Comparison of ENCODE assay signal across 17 cellular contexts in genomic region chr19:18574691-18575291, GRCh38. TPM values are rescaled to one million over a fixed set of nuclear protein-coding genes. Genes with fewer than 3 reads are reported as not detected.
DNase-seq lines count a peak whose midpoint lies in the region; ATAC-seq and TF ChIP-seq lines count a peak whose summit lies in the region.
"Had no signal": no experiment of that assay in that cellular context is flagged by ENCODE, and none has a peak within 500 bp of the region (broad histone marks: within the 10 kb centered on the region; RNA-seq: fewer than 3 reads in every experiment).

No MANE protein-coding gene starts in this region.

- DNase-seq in activated T-cell treated with anti-CD3 and anti-CD28 coated beads, Interleukin-2, amount 50 U/mL, for 24 hours: no peak
- no peak for DNase-seq in activated T-cell treated with anti-CD3 and anti-CD28 coated beads, Interleukin-2, amount 50 U/mL, for 48 hours
- DNase-seq in activated T-helper 2 cell treated with anti-CD3 and anti-CD28 coated beads, Interferon-gamma antibody, Interleukin-2, Interleukin-4, amounts not matched to agents 10 μg/mL and 5 μg/mL and 100 μg/mL, durations not matched to agents 14 hours and 24 hours and 36 hours (ENCODE audit: low spot score): no peak
- no peak for DNase-seq in neural progenitor cell (ENCODE audit: low spot score)
- DNase-seq in PC-9: no peak
- DNase-seq: anterior cingulate cortex, HCEC 1CT, MV-4-11, NCI-H1930, NCI-H446 treated with DMSO at 0.1 percent for 48 hours, occipital lobe had no signal

- H3K36me3 ChIP-seq in neural progenitor cell (no peaks in the 10 kb centered on the region), PC-9 (ENCODE audit: low read depth) (peaks cover 29% of the 10 kb centered on the region)

- no peak for ATAC-seq in GM21723 (IDR thresholded peaks at IDR 0.05; ENCODE audit: unreplicated experiment)
- ATAC-seq: esophagus mucosa; left lobe of liver; stimulated activated memory B cell treated with anti-CD40 and anti-IgM and Interleukin-4, amounts not matched to agents 10 μg/mL and 1 μg/mL and 100 μg/mL, for 72 hours had no signal

- H3K9me3 Mint-ChIP-seq in activated T-cell treated with anti-CD3 and anti-CD28 coated beads, Interleukin-2, amount 50 U/mL, for 24 hours: no peaks in the 10 kb centered on the region
- H3K9me3 Mint-ChIP-seq in activated T-helper 2 cell treated with anti-CD3 and anti-CD28 coated beads, Interferon-gamma antibody, Interleukin-2, Interleukin-4, amounts not matched to agents 10 μg/mL and 5 μg/mL and 100 μg/mL, durations not matched to agents 14 hours and 24 hours and 36 hours: no peaks in the 10 kb centered on the region
- H3K9me3 Mint-ChIP-seq in neural progenitor cell: no peaks in the 10 kb centered on the region
- H3K9me3 Mint-ChIP-seq: stimulated activated memory B cell treated with anti-CD40 and anti-IgM and Interleukin-4, amounts not matched to agents 10 μg/mL and 1 μg/mL and 100 μg/mL, for 72 hours had no signal

- H3K4me3 ChIP-seq in neural progenitor cell (no peak overlapping the region), PC-9 (no peak overlapping the region)
- H3K4me3 ChIP-seq: tibial nerve had no signal

- H3K27me3 Mint-ChIP-seq in activated T-cell treated with anti-CD3 and anti-CD28 coated beads, Interleukin-2, amount 50 U/mL, for 24 hours: no peaks in the 10 kb centered on the region
- H3K27me3 Mint-ChIP-seq in activated T-helper 2 cell treated with anti-CD3 and anti-CD28 coated beads, Interferon-gamma antibody, Interleukin-2, Interleukin-4, amounts not matched to agents 10 μg/mL and 5 μg/mL and 100 μg/mL, durations not matched to agents 14 hours and 24 hours and 36 hours (ENCODE audit: low read depth): no peaks in the 10 kb centered on the region
- H3K27me3 Mint-ChIP-seq in neural progenitor cell (ENCODE audit: insufficient read depth, low read depth): peaks cover 8% of the 10 kb centered on the region
- H3K27me3 Mint-ChIP-seq: stimulated activated memory B cell treated with anti-CD40 and anti-IgM and Interleukin-4, amounts not matched to agents 10 μg/mL and 1 μg/mL and 100 μg/mL, for 72 hours had no signal

- CTCF ChIA-PET in PC-9 (lab: Charles Lee): no interaction called here

- H4K20me1 ChIP-seq in neural progenitor cell (ENCODE audit: low read depth) (peaks cover 29% of the 10 kb centered on the region), PC-9 (ENCODE audit: insufficient read depth) (peaks cover 41% of the 10 kb centered on the region)

- peak overlapping the region; percentile 97 for H3K27ac Mint-ChIP-seq in activated T-cell treated with anti-CD3 and anti-CD28 coated beads, Interleukin-2, amount 50 U/mL, for 24 hours
- H3K27ac Mint-ChIP-seq in activated T-helper 2 cell treated with anti-CD3 and anti-CD28 coated beads, Interferon-gamma antibody, Interleukin-2, Interleukin-4, amounts not matched to agents 10 μg/mL and 5 μg/mL and 100 μg/mL, durations not matched to agents 14 hours and 24 hours and 36 hours: no peak overlapping the region
- H3K27ac Mint-ChIP-seq in neural progenitor cell: no peak overlapping the region
- H3K27ac Mint-ChIP-seq: stimulated activated memory B cell treated with anti-CD40 and anti-IgM and Interleukin-4, amounts not matched to agents 10 μg/mL and 1 μg/mL and 100 μg/mL, for 72 hours had no signal

- H3K4me1 Mint-ChIP-seq in activated T-cell treated with anti-CD3 and anti-CD28 coated beads, Interleukin-2, amount 50 U/mL, for 24 hours (ENCODE audit: low read depth): peaks cover 42% of the 10 kb centered on the region
- peaks cover 19% of the 10 kb centered on the region for H3K4me1 Mint-ChIP-seq in activated T-helper 2 cell treated with anti-CD3 and anti-CD28 coated beads, Interferon-gamma antibody, Interleukin-2, Interleukin-4, amounts not matched to agents 10 μg/mL and 5 μg/mL and 100 μg/mL, durations not matched to agents 14 hours and 24 hours and 36 hours (ENCODE audit: low read depth)
- peaks cover 13% of the 10 kb centered on the region for H3K4me1 Mint-ChIP-seq in neural progenitor cell

- no peaks in the 10 kb centered on the region for H3K9me2 ChIP-seq in PC-9 (ENCODE audit: insufficient read depth)

- intact Hi-C loops in activated T-helper 2 cell treated with anti-CD3 and anti-CD28 coated beads, Interferon-gamma antibody, Interleukin-2, Interleukin-4, amounts not matched to agents 10 μg/mL and 5 μg/mL and 100 μg/mL, durations not matched to agents 14 hours and 24 hours and 36 hours (cut with micrococcal nuclease): loop anchor here (5.0 kb wide), 1 partner anchor 97 kb away; no protein-coding TSS in a partner anchor
- intact Hi-C loops in PC-9 (cut with micrococcal nuclease; ENCODE audit: unreplicated experiment): loop anchor here (10.0 kb wide), 1 partner anchor 340 kb away; the partner anchor contains the start of genes COPE and DDX49

- H3K27ac ChIP-seq in neural progenitor cell (no peak overlapping the region), PC-9 (no peak overlapping the region)
- H3K27ac ChIP-seq: tibial nerve had no signal

- H3K9me3 ChIP-seq in neural progenitor cell (ENCODE audit: low read depth) (no peaks in the 10 kb centered on the region), PC-9 (ENCODE audit: insufficient read depth, low read depth) (no peaks in the 10 kb centered on the region)
- H3K9me3 ChIP-seq: tibial nerve had no signal

- BruUV-seq in PC-9 (replicated peaks; lab: Mats Ljungman, UMichigan): no TSS peak

- H3K4me2 ChIP-seq in neural progenitor cell: no peak overlapping the region
- no peak overlapping the region for H3K4me2 ChIP-seq in PC-9

- no peaks in the 10 kb centered on the region for H3K27me3 ChIP-seq in neural progenitor cell
- H3K27me3 ChIP-seq in PC-9 (ENCODE audit: insufficient read depth, low read depth): no peaks in the 10 kb centered on the region
- H3K27me3 ChIP-seq: tibial nerve had no signal

- H3K79me2 ChIP-seq in neural progenitor cell (ENCODE audit: low read depth) (peaks cover 27% of the 10 kb centered on the region), PC-9 (ENCODE audit: low read depth) (peaks cover 36% of the 10 kb centered on the region)

- H3K4me3 Mint-ChIP-seq in activated T-cell treated with anti-CD3 and anti-CD28 coated beads, Interleukin-2, amount 50 U/mL, for 24 hours: peak overlapping the region; percentile 94
- peak overlapping the region; percentile 14 for H3K4me3 Mint-ChIP-seq in activated T-helper 2 cell treated with anti-CD3 and anti-CD28 coated beads, Interferon-gamma antibody, Interleukin-2, Interleukin-4, amounts not matched to agents 10 μg/mL and 5 μg/mL and 100 μg/mL, durations not matched to agents 14 hours and 24 hours and 36 hours (ENCODE audit: low read depth)
- H3K4me3 Mint-ChIP-seq in neural progenitor cell: peak overlapping the region; percentile 62
- H3K4me3 Mint-ChIP-seq: stimulated activated memory B cell treated with anti-CD40 and anti-IgM and Interleukin-4, amounts not matched to agents 10 μg/mL and 1 μg/mL and 100 μg/mL, for 72 hours had no signal

- POLR2A ChIA-PET in PC-9 (lab: Charles Lee; ENCODE audit: unreplicated experiment): no interaction called here

- peaks cover 80% of the 10 kb centered on the region for H3K36me3 Mint-ChIP-seq in activated T-cell treated with anti-CD3 and anti-CD28 coated beads, Interleukin-2, amount 50 U/mL, for 24 hours (ENCODE audit: low read depth)
- peaks cover 72% of the 10 kb centered on the region for H3K36me3 Mint-ChIP-seq in activated T-helper 2 cell treated with anti-CD3 and anti-CD28 coated beads, Interferon-gamma antibody, Interleukin-2, Interleukin-4, amounts not matched to agents 10 μg/mL and 5 μg/mL and 100 μg/mL, durations not matched to agents 14 hours and 24 hours and 36 hours (ENCODE audit: low read depth)
- peaks cover 12% of the 10 kb centered on the region for H3K36me3 Mint-ChIP-seq in neural progenitor cell

- H3K9ac ChIP-seq in neural progenitor cell: no peak overlapping the region

- no peak for TF ChIP-seq CTCF in neural progenitor cell (IDR thresholded peaks at IDR 0.05)
- TF ChIP-seq CTCF in PC-9 (conservative IDR thresholded peaks at IDR 0.05): no peak

- H2AFZ ChIP-seq in neural progenitor cell (replicated peaks): no peak overlapping the region
- H2AFZ ChIP-seq in PC-9: no peak overlapping the region

- H3F3A ChIP-seq in neural progenitor cell (ENCODE audit: low read depth) (peaks cover 40% of the 10 kb centered on the region), PC-9 (ENCODE audit: insufficient read depth, low read depth) (peaks cover 90% of the 10 kb centered on the region)

- peaks cover 9% of the 10 kb centered on the region for H3K4me1 ChIP-seq in neural progenitor cell
- peaks cover 18% of the 10 kb centered on the region for H3K4me1 ChIP-seq in PC-9 (replicated peaks; ENCODE audit: insufficient read depth)

RNA-seq across cellular contexts. Expression of gene UBA52, which starts 3.1 kb away (rescaled TPM):
- 1,564 and 1,579 TPM in 2 replicates for total RNA-seq in activated T-helper 2 cell treated with anti-CD3 and anti-CD28 coated beads, Interferon-gamma antibody, Interleukin-2, Interleukin-4, amounts not matched to agents 10 μg/mL and 5 μg/mL and 100 μg/mL, durations not matched to agents 14 hours and 24 hours and 36 hours
- total RNA-seq in neural progenitor cell (ENCODE audit: low replicate concordance) (625 and 768 TPM in 2 replicates), PC-9 (2021) (1,141 and 1,151 TPM in 2 replicates)

RNA-seq across cellular contexts. Expression of gene REX1BD, which starts 13.8 kb away (rescaled TPM):
- total RNA-seq in activated T-helper 2 cell treated with anti-CD3 and anti-CD28 coated beads, Interferon-gamma antibody, Interleukin-2, Interleukin-4, amounts not matched to agents 10 μg/mL and 5 μg/mL and 100 μg/mL, durations not matched to agents 14 hours and 24 hours and 36 hours: 122 and 132 TPM in 2 replicates
- total RNA-seq in neural progenitor cell (ENCODE audit: low replicate concordance) (41.7 and 105 TPM in 2 replicates), PC-9 (2021) (44.8 and 64.3 TPM in 2 replicates)

RNA-seq across cellular contexts. Expression of gene KXD1, which starts 17.1 kb away (rescaled TPM):
- 132 and 141 TPM in 2 replicates for total RNA-seq in activated T-helper 2 cell treated with anti-CD3 and anti-CD28 coated beads, Interferon-gamma antibody, Interleukin-2, Interleukin-4, amounts not matched to agents 10 μg/mL and 5 μg/mL and 100 μg/mL, durations not matched to agents 14 hours and 24 hours and 36 hours
- total RNA-seq in neural progenitor cell (ENCODE audit: low replicate concordance): 82.7 and 151 TPM in 2 replicates
- 97.0 and 101 TPM in 2 replicates for total RNA-seq in PC-9 (2021)

RNA-seq across cellular contexts. Expression of gene FKBP8, which starts 31.4 kb away (rescaled TPM):
- 196 and 201 TPM in 2 replicates for total RNA-seq in activated T-helper 2 cell treated with anti-CD3 and anti-CD28 coated beads, Interferon-gamma antibody, Interleukin-2, Interleukin-4, amounts not matched to agents 10 μg/mL and 5 μg/mL and 100 μg/mL, durations not matched to agents 14 hours and 24 hours and 36 hours
- total RNA-seq in neural progenitor cell (ENCODE audit: low replicate concordance) (115 and 418 TPM in 2 replicates), PC-9 (2021) (231 and 320 TPM in 2 replicates)

RNA-seq across cellular contexts. Expression of gene CRLF1, which starts 31.8 kb away (rescaled TPM):
- not detected in 2 replicates for total RNA-seq in activated T-helper 2 cell treated with anti-CD3 and anti-CD28 coated beads, Interferon-gamma antibody, Interleukin-2, Interleukin-4, amounts not matched to agents 10 μg/mL and 5 μg/mL and 100 μg/mL, durations not matched to agents 14 hours and 24 hours and 36 hours
- total RNA-seq in neural progenitor cell (ENCODE audit: low replicate concordance) (0.84 TPM in 1 of 2 replicates, not detected in the other), PC-9 (2021) (0.46 and 2.8 TPM in 2 replicates)
- total RNA-seq: glomerular endothelial cell had no signal

Comparison
In these comparisons a context has a peak if more than half of its experiments do, and no peak if none do; other contexts are left out.
1. H3K4me3 Mint-ChIP-seq: peak in every context shown above with its lines; median percentile 94 in activated T-cell treated with anti-CD3 and anti-CD28 coated beads, Interleukin-2, amount 50 U/mL, for 24 hours; 62 in neural progenitor cell; 14 in activated T-helper 2 cell treated with anti-CD3 and anti-CD28 coated beads, Interferon-gamma antibody, Interleukin-2, Interleukin-4, amounts not matched to agents 10 μg/mL and 5 μg/mL and 100 μg/mL, durations not matched to agents 14 hours and 24 hours and 36 hours.